ENCODE assay signal across 20 cellular contexts in genomic region chr3:37766797-37767776, GRCh38.
A peak's percentile ranks its signal among the peaks of the same experiment; 100 is the strongest.
DNase-seq lines count a peak whose midpoint lies in the region; ATAC-seq, FAIRE-seq and TF ChIP-seq lines count a peak whose summit lies in the region.
"Had no signal": no experiment of that assay in that cellular context is flagged by ENCODE, and none has a peak within 500 bp of the region (broad histone marks: within the 10 kb centered on the region; RNA-seq: fewer than 3 reads in every experiment).

No MANE protein-coding gene starts in this region.

- H4K20me1 ChIP-seq in GM12878 (ENCODE audit: control insufficient read depth, insufficient read depth): no peaks in the 10 kb centered on the region

- no peak overlapping the region for H3K4me2 ChIP-seq in GM12878 (ENCODE audit: control insufficient read depth, insufficient read depth)
- H3K4me2 ChIP-seq: KMS-11 had no signal

- H3K36me3 Mint-ChIP-seq in activated naive CD8-positive, alpha-beta T cell treated with anti-CD3 and anti-CD28 coated beads, Interleukin-2, amount 50 U/mL, for 24 hours (ENCODE audit: low read depth): no peaks in the 10 kb centered on the region
- H3K36me3 Mint-ChIP-seq in activated naive CD8-positive, alpha-beta T cell treated with anti-CD3 and anti-CD28 coated beads for 36 hours: no peaks in the 10 kb centered on the region
- no peaks in the 10 kb centered on the region for H3K36me3 Mint-ChIP-seq in activated T-cell treated with anti-CD3 and anti-CD28 coated beads, Interleukin-2, amount 50 U/mL, for 72 hours (ENCODE audit: insufficient read depth in 2 of 2)
- H3K36me3 Mint-ChIP-seq: naive B cell had no signal

- H3K27ac ChIP-seq in GM12878 (ENCODE audit: control insufficient read depth, insufficient read depth): no peak overlapping the region
- peak overlapping the region; percentile 67 for H3K27ac ChIP-seq in mesodermal cell (ENCODE audit: low read depth, low read length, severe bottlenecking)
- H3K27ac ChIP-seq in uterus: peak overlapping the region; percentile 44 to 70
- H3K27ac ChIP-seq: KMS-11 had no signal

- SMC1A ChIA-PET in GM12878 (lab: Charles Lee; ENCODE audit: uncharacterized antibody, unreplicated experiment): interaction anchor here (0.8 to 0.9 kb wide), 2 partner anchors 24 to 36 kb away, joined by 3 read pairs; no protein-coding TSS in a partner anchor

- no TSS peak for BruUV-seq in GM12878 (replicated peaks; lab: Mats Ljungman, UMichigan)

- DNase-seq in activated naive CD8-positive, alpha-beta T cell treated with anti-CD3 and anti-CD28 coated beads, Interleukin-2, amount 50 U/mL, for 24 hours: no peak
- DNase-seq in activated naive CD8-positive, alpha-beta T cell treated with anti-CD3 and anti-CD28 coated beads for 36 hours: no peak
- DNase-seq in GM12878 (ENCODE audit: low read depth, low spot score): no peak
- DNase-seq in uterus: no peak
- DNase-seq in activated T-cell treated with anti-CD3 and anti-CD28 coated beads, Interleukin-2, amount 50 U/mL, for 72 hours: no peak
- no peak for DNase-seq in activated CD4-positive, CD25-positive, alpha-beta regulatory T cell treated with anti-CD3 and anti-CD28 coated beads, Interleukin-2, amount 50 U/mL, for 72 hours
- DNase-seq: activated CD4-positive, alpha-beta T cell treated with anti-CD3 and anti-CD28 coated beads for 48 hours; activated T-cell treated with anti-CD3 and anti-CD28 coated beads, Interleukin-2, amount 50 U/mL, for 24 hours; cerebellar nuclear complex; H9; islet precursor cell; naive B cell; SHP77; stimulated activated CD4-positive, alpha-beta T cell treated with anti-CD3 and anti-CD28 coated beads, Interleukin-4, amount 100 ng/mL, for 24 hours; T1000 had no signal

- H3K4me1 ChIP-seq in GM12878 (ENCODE audit: control insufficient read depth, insufficient read depth, low read length): no peaks in the 10 kb centered on the region
- H3K4me1 ChIP-seq in mesodermal cell (ENCODE audit: control insufficient read depth, insufficient read depth, low read length, poor library complexity, severe bottlenecking): peaks cover 20% of the 10 kb centered on the region
- peaks cover 0 to 12% of the 10 kb centered on the region in 2 donors for H3K4me1 ChIP-seq in uterus

- CTCF ChIA-PET in GM12878 (lab: Yijun Ruan, JAX): interaction anchor here (1.5 kb wide), 1 partner anchor 12 kb away, joined by 4 read pairs; no protein-coding TSS in a partner anchor

- no peak for TF ChIP-seq RAD21 in GM12878 (IDR thresholded peaks at IDR 0.05; ENCODE audit: insufficient read depth, low read depth, low read length)

- no peak for TF ChIP-seq POLR2A in GM12878 (IDR thresholded peaks at IDR 0.05; ENCODE audit: low read depth, low read length)
- no peak for TF ChIP-seq POLR2A in uterus (IDR thresholded peaks at IDR 0.05)

- H3K4me3 ChIP-seq in GM12878 (no peak overlapping the region), mesodermal cell (ENCODE audit: extremely low read depth, insufficient read depth, low read length, poor library complexity, severe bottlenecking) (no peak overlapping the region), uterus (no peak overlapping the region)
- H3K4me3 ChIP-seq: vagina had no signal

- H2AFZ ChIP-seq in GM12878 (ENCODE audit: control insufficient read depth, low read depth, low read length): no peak overlapping the region

- ATAC-seq in activated naive CD8-positive, alpha-beta T cell treated with anti-CD3 and anti-CD28 coated beads, Interleukin-2, amount 50 U/mL, for 24 hours: peak; percentile 58
- ATAC-seq in GM12878: peak; percentile 61
- ATAC-seq in activated T-cell treated with anti-CD3 and anti-CD28 coated beads, Interleukin-2, amount 50 U/mL, for 72 hours (replicated peaks in 1 of 2): no peak
- ATAC-seq in HG03469 (IDR thresholded peaks at IDR 0.05; ENCODE audit: unreplicated experiment): no peak

- H3K27ac Mint-ChIP-seq in activated naive CD8-positive, alpha-beta T cell treated with anti-CD3 and anti-CD28 coated beads, Interleukin-2, amount 50 U/mL, for 24 hours: no peak overlapping the region
- H3K27ac Mint-ChIP-seq in activated naive CD8-positive, alpha-beta T cell treated with anti-CD3 and anti-CD28 coated beads for 36 hours: no peak overlapping the region
- H3K27ac Mint-ChIP-seq in activated T-cell treated with anti-CD3 and anti-CD28 coated beads, Interleukin-2, amount 50 U/mL, for 72 hours: no peak overlapping the region
- H3K27ac Mint-ChIP-seq: activated T-cell treated with anti-CD3 and anti-CD28 coated beads, Interleukin-2, amount 50 U/mL, for 24 hours; H9; naive B cell had no signal

- H3K4me3 Mint-ChIP-seq in activated naive CD8-positive, alpha-beta T cell treated with anti-CD3 and anti-CD28 coated beads, Interleukin-2, amount 50 U/mL, for 24 hours: no peak overlapping the region
- no peak overlapping the region for H3K4me3 Mint-ChIP-seq in activated naive CD8-positive, alpha-beta T cell treated with anti-CD3 and anti-CD28 coated beads for 36 hours
- H3K4me3 Mint-ChIP-seq in activated T-cell treated with anti-CD3 and anti-CD28 coated beads, Interleukin-2, amount 50 U/mL, for 72 hours: no peak overlapping the region
- H3K4me3 Mint-ChIP-seq: activated T-cell treated with anti-CD3 and anti-CD28 coated beads, Interleukin-2, amount 50 U/mL, for 24 hours; H9; naive B cell had no signal

- H3K9me3 ChIP-seq in GM12878 (replicated peaks; ENCODE audit: control insufficient read depth, insufficient read depth, low read length): no peaks in the 10 kb centered on the region
- no peaks in the 10 kb centered on the region for H3K9me3 ChIP-seq in mesodermal cell (ENCODE audit: control insufficient read depth, low read length)
- H3K9me3 ChIP-seq in uterus: no peaks in the 10 kb centered on the region
- H3K9me3 ChIP-seq: vagina had no signal

- in situ Hi-C loops in GM12878 (cut with MboI): no loop called here

- H3K27me3 ChIP-seq in GM12878 (replicated peaks in 1 of 2; ENCODE audit: control insufficient read depth in 2 of 2, insufficient read depth in 2 of 2, low read length in 1 of 2): no peaks in the 10 kb centered on the region; a peak in 1 of 4 replicates
- H3K27me3 ChIP-seq in uterus: no peaks in the 10 kb centered on the region
- H3K27me3 ChIP-seq: vagina had no signal

- H3K4me1 Mint-ChIP-seq in activated naive CD8-positive, alpha-beta T cell treated with anti-CD3 and anti-CD28 coated beads, Interleukin-2, amount 50 U/mL, for 24 hours: no peaks in the 10 kb centered on the region
- H3K4me1 Mint-ChIP-seq in activated naive CD8-positive, alpha-beta T cell treated with anti-CD3 and anti-CD28 coated beads for 36 hours: peaks cover 12% of the 10 kb centered on the region
- no peaks in the 10 kb centered on the region for H3K4me1 Mint-ChIP-seq in activated T-cell treated with anti-CD3 and anti-CD28 coated beads, Interleukin-2, amount 50 U/mL, for 72 hours (ENCODE audit: low read depth)
- H3K4me1 Mint-ChIP-seq: naive B cell had no signal

- H3K27me3 Mint-ChIP-seq in activated naive CD8-positive, alpha-beta T cell treated with anti-CD3 and anti-CD28 coated beads, Interleukin-2, amount 50 U/mL, for 24 hours: peaks cover 6% of the 10 kb centered on the region
- peaks cover 10% of the 10 kb centered on the region for H3K27me3 Mint-ChIP-seq in activated naive CD8-positive, alpha-beta T cell treated with anti-CD3 and anti-CD28 coated beads for 36 hours
- peaks cover 14% of the 10 kb centered on the region for H3K27me3 Mint-ChIP-seq in activated T-cell treated with anti-CD3 and anti-CD28 coated beads, Interleukin-2, amount 50 U/mL, for 72 hours (ENCODE audit: low read depth)

- POLR2A ChIA-PET in GM12878 (lab: Charles Lee): interaction anchor here (0.7 kb wide), 1 partner anchor 12 kb away, joined by 3 read pairs; no protein-coding TSS in a partner anchor

- FAIRE-seq in GM12878 (lab: Jason Lieb, UNC): no peak
- FAIRE-seq: endothelial cell of umbilical vein had no signal

- TF ChIP-seq EP300 in GM12878 (IDR thresholded peaks at IDR 0.05; ENCODE audit: borderline replicate concordance in 1 of 2, control insufficient read depth in 1 of 2, low read depth in 2 of 2, low read length in 2 of 2): no peak

- H3K36me3 ChIP-seq in GM12878 (ENCODE audit: control insufficient read depth in 2 of 2, insufficient read depth in 2 of 2, low read length in 1 of 2) (no peaks in the 10 kb centered on the region), mesodermal cell (ENCODE audit: control insufficient read depth, insufficient read depth, low read length) (no peaks in the 10 kb centered on the region), uterus (no peaks in the 10 kb centered on the region)
- H3K36me3 ChIP-seq: vagina had no signal

- RAD21 ChIA-PET in GM12878 (lab: Charles Lee; ENCODE audit: unreplicated experiment): interaction anchor here (0.7 kb wide), 1 partner anchor 13 kb away, joined by 3 read pairs; no protein-coding TSS in a partner anchor

- TF ChIP-seq CTCF in GM12878 (IDR thresholded peaks at IDR 0.05 in 2 of 3, conservative IDR thresholded peaks at IDR 0.05 in 1 of 3; ENCODE audit: control insufficient read depth in 2 of 3, extremely low read depth in 1 of 3, insufficient read depth in 1 of 3, low read depth in 3 of 3, low read length in 3 of 3) (no peak), uterus (IDR thresholded peaks at IDR 0.05) (no peak)

- no peak overlapping the region for H3K9ac ChIP-seq in GM12878 (ENCODE audit: control insufficient read depth, insufficient read depth, low read length)
- H3K9ac ChIP-seq: KMS-11 had no signal

- H3K79me2 ChIP-seq in GM12878 (ENCODE audit: control insufficient read depth, insufficient read depth, low read length): no peaks in the 10 kb centered on the region

- WGBS in GM12878 (ENCODE audit: insufficient coverage, insufficient replicate concordance, low lambda C conversion rate, missing lambda C conversion rate): 24% methylated on average over 9 of the region's 9 CpGs
- WGBS in mesodermal cell (ENCODE audit: insufficient coverage in 2 of 2), 2 experiments: 87 to 88% methylated on average over 4 to 5 of the region's 9 CpGs

- no peaks in the 10 kb centered on the region for H3K9me3 Mint-ChIP-seq in activated naive CD8-positive, alpha-beta T cell treated with anti-CD3 and anti-CD28 coated beads, Interleukin-2, amount 50 U/mL, for 24 hours
- no peaks in the 10 kb centered on the region for H3K9me3 Mint-ChIP-seq in activated naive CD8-positive, alpha-beta T cell treated with anti-CD3 and anti-CD28 coated beads for 36 hours
- no peaks in the 10 kb centered on the region for H3K9me3 Mint-ChIP-seq in activated T-cell treated with anti-CD3 and anti-CD28 coated beads, Interleukin-2, amount 50 U/mL, for 72 hours
- H3K9me3 Mint-ChIP-seq: activated T-cell treated with anti-CD3 and anti-CD28 coated beads, Interleukin-2, amount 50 U/mL, for 24 hours; H9; naive B cell had no signal

- intact Hi-C loops in GM12878 (cut with micrococcal nuclease; ENCODE audit: unreplicated experiment): no loop called here
- intact Hi-C loops in uterus (cut with DNase I; ENCODE audit: low total_unique reads): no loop called here

Comparison
In these comparisons a context has a peak if more than half of its experiments do, and no peak if none do; other contexts are left out.
1. ATAC-seq: peak in activated naive CD8-positive, alpha-beta T cell treated with anti-CD3 and anti-CD28 coated beads, Interleukin-2, amount 50 U/mL, for 24 hours (single experiment) and GM12878 (single experiment); none in activated T-cell treated with anti-CD3 and anti-CD28 coated beads, Interleukin-2, amount 50 U/mL, for 72 hours (0 of 2) and HG03469 (single experiment).